Comparison of ENCODE assay signal across 12 cellular contexts in genomic region chr5:172862165-172862801, GRCh38. TPM values are rescaled to one million over a fixed set of nuclear protein-coding genes. Genes with fewer than 3 reads are reported as not detected.
DNase-seq lines count a peak whose midpoint lies in the region; ATAC-seq, FAIRE-seq and TF ChIP-seq lines count a peak whose summit lies in the region.
"Had no signal": no experiment of that assay in that cellular context is flagged by ENCODE, and none has a peak within 500 bp of the region (broad histone marks: within the 10 kb centered on the region; RNA-seq: fewer than 3 reads in every experiment).

No MANE protein-coding gene starts in this region.

- H3K79me2 ChIP-seq in K562 (ENCODE audit: control insufficient read depth, insufficient read depth, low read length) = no peaks in the 10 kb centered on the region

- DNase-seq in HFFc6 (no peak), K562 (ENCODE audit: extremely low read depth in 1 of 4, low spot score in 3 of 4) (no peak), lung (ENCODE audit: low spot score) (no peak), tibial nerve (ENCODE audit: low spot score in 2 of 2) (no peak), ovary (no peak), H4 (ENCODE audit: low spot score) (no peak)
- DNase-seq: NCI-H1930; NCI-H748 treated with DMSO at 0.1 percent for 48 hours; stimulated activated CD4-positive, alpha-beta T cell treated with anti-CD3 and anti-CD28 coated beads, Interleukin-1b, Interleukin-23, amount 100 ng/mL, for 48 hours had no signal

- H3K4me3 Mint-ChIP-seq in HFFc6 = no peak overlapping the region

- TF ChIP-seq EP300 in K562 (IDR thresholded peaks at IDR 0.05; ENCODE audit: low read length) (no peak), tibial nerve (IDR thresholded peaks at IDR 0.05) (no peak), ovary (IDR thresholded peaks at IDR 0.05) (no peak)

- peaks cover 11% of the 10 kb centered on the region for H4K20me1 ChIP-seq in K562 (replicated peaks; ENCODE audit: control insufficient read depth, insufficient read depth, low read length)

- intact Hi-C loops in K562 (cut with micrococcal nuclease) = no loop called here
- intact Hi-C loops in ovary (cut with DNase I) = loop anchor here in 2 of 4 donors (10.0 kb wide), 1 partner anchor 67 kb away; no protein-coding TSS in a partner anchor

- peaks cover 61% of the 10 kb centered on the region for H3K4me1 Mint-ChIP-seq in HFFc6 (ENCODE audit: low read depth)

- TF ChIP-seq CTCF in HFFc6 (IDR thresholded peaks at IDR 0.05) (no peak), K562 (IDR thresholded peaks at IDR 0.05 in 2 of 3, conservative IDR thresholded peaks at IDR 0.05 in 1 of 3; ENCODE audit: insufficient read depth in 2 of 3, low read depth in 1 of 3, low read length in 3 of 3) (no peak), lung (IDR thresholded peaks at IDR 0.05; ENCODE audit: control extremely low read depth, extremely low read depth) (no peak), tibial nerve (IDR thresholded peaks at IDR 0.05) (no peak), ovary (IDR thresholded peaks at IDR 0.05) (no peak)

- peaks cover 5 to 14% of the 10 kb centered on the region in 2 experiments; a peak in 3 of 5 replicates for H3K4me1 ChIP-seq in K562 (replicated peaks in 1 of 2; ENCODE audit: control insufficient read depth in 2 of 2, insufficient read depth in 2 of 2, low read length in 2 of 2)
- H3K4me1 ChIP-seq in lung (ENCODE audit: control insufficient read depth in 2 of 2, insufficient read depth in 2 of 2, low read length in 2 of 2) = peaks cover 38 to 48% of the 10 kb centered on the region in 2 donors
- peaks cover 8 to 81% (median 56%) of the 10 kb centered on the region in 4 donors for H3K4me1 ChIP-seq in tibial nerve
- peaks cover 49% of the 10 kb centered on the region for H3K4me1 ChIP-seq in ovary (ENCODE audit: insufficient read depth)

- H3K27ac Mint-ChIP-seq in HFFc6 = peak overlapping the region; percentile 68

- H3K36me3 ChIP-seq in K562 (ENCODE audit: control insufficient read depth, insufficient read depth, low read length) = no peaks in the 10 kb centered on the region; the same call in 2 of the 3 replicates
- peaks cover 0 to 3% of the 10 kb centered on the region in 2 donors for H3K36me3 ChIP-seq in lung (ENCODE audit: control insufficient read depth in 2 of 2, insufficient read depth in 2 of 2, low read length in 2 of 2)
- H3K36me3 ChIP-seq in tibial nerve = no peaks in the 10 kb centered on the region
- H3K36me3 ChIP-seq in ovary = no peaks in the 10 kb centered on the region

- no peak overlapping the region for H3K27ac ChIP-seq in K562 (ENCODE audit: extremely low read depth, low read depth, low read length)
- H3K27ac ChIP-seq in lung (ENCODE audit: low read depth in 1 of 2, low read length in 1 of 2) = peak overlapping the region; percentile 42 to 46
- H3K27ac ChIP-seq in tibial nerve = peak overlapping the region in 3 of 4 donors; percentile 81 to 91 (median 90)
- H3K27ac ChIP-seq in ovary = no peak overlapping the region
- H3K27ac ChIP-seq: KMS-11, SJSA1 had no signal

- no peaks in the 10 kb centered on the region; the same call in 1 of the 2 replicates for H3K27me3 Mint-ChIP-seq in HFFc6 (ENCODE audit: insufficient read depth)

- FAIRE-seq in K562 (lab: Jason Lieb, UNC) = no peak

- H3K4me2 ChIP-seq in K562 (ENCODE audit: insufficient read depth, low read length) = no peak overlapping the region
- H3K4me2 ChIP-seq: KMS-11 had no signal

- 34% methylated on average over 3 of the region's 5 CpGs for WGBS in K562 (ENCODE audit: insufficient coverage, low coverage, missing lambda C conversion rate)
- 57 to 68% methylated on average over 5 of the region's 5 CpGs for WGBS in lung, 2 donors
- WGBS in tibial nerve, 2 donors = 78% methylated on average over 5 of the region's 5 CpGs
- WGBS in ovary, 3 donors = 66 to 75% (median 73%) methylated on average over 5 of the region's 5 CpGs

- H3K9ac ChIP-seq in K562 (ENCODE audit: insufficient read depth in 1 of 2, low read depth in 2 of 2, low read length in 2 of 2) = peak overlapping the region in 1 of 2 experiments; percentile 65; a peak in 1 of 4 replicates
- H3K9ac ChIP-seq: KMS-11 had no signal

- H3K9me3 Mint-ChIP-seq in HFFc6 = no peaks in the 10 kb centered on the region

- no peak overlapping the region for H2AFZ ChIP-seq in K562 (ENCODE audit: low read depth, low read length)

- H3K27me3 ChIP-seq in K562 (ENCODE audit: control insufficient read depth in 2 of 2, insufficient read depth in 2 of 2, low read length in 2 of 2) (no peaks in the 10 kb centered on the region), lung (ENCODE audit: control insufficient read depth, insufficient read depth) (no peaks in the 10 kb centered on the region), tibial nerve (no peaks in the 10 kb centered on the region), ovary (no peaks in the 10 kb centered on the region)
- H3K27me3 ChIP-seq: SJSA1 had no signal

- no peaks in the 10 kb centered on the region for H3K9me1 ChIP-seq in K562 (ENCODE audit: control insufficient read depth, insufficient read depth, low read length)

- in situ Hi-C loops in K562 (cut with MboI) = no loop called here

- TF ChIP-seq POLR2A in K562 (conservative IDR thresholded peaks at IDR 0.05) = no peak
- no peak for TF ChIP-seq POLR2A in tibial nerve (IDR thresholded peaks at IDR 0.05)
- no peak for TF ChIP-seq POLR2A in ovary (IDR thresholded peaks at IDR 0.05)

- H3K36me3 Mint-ChIP-seq in HFFc6 (ENCODE audit: low read depth) = peaks cover 19% of the 10 kb centered on the region; the same call in 1 of the 2 replicates

- CTCF ChIA-PET in K562 (lab: Yijun Ruan, JAX; ENCODE audit: low intra/inter-chr PET ratio) = no interaction called here

- no peak for TF ChIP-seq RAD21 in K562 (CRISPR knock-in tag; conservative IDR thresholded peaks at IDR 0.05 in 1 of 2, IDR thresholded peaks at IDR 0.05 in 1 of 2)

- POLR2A ChIA-PET in K562 (lab: Yijun Ruan, JAX) = interaction anchor here (0.6 to 1.4 kb wide), 4 partner anchors 10 to 92 kb away, joined by 3 to 4 read pairs (median 3); partner anchors contain the start of gene DUSP1

- no peak for ATAC-seq in K562
- no peak for ATAC-seq in lung (ENCODE audit: insufficient read depth, low FRiP score)
- ATAC-seq in HG03097 (IDR thresholded peaks at IDR 0.05; ENCODE audit: low FRiP score, unreplicated experiment) = no peak

- no peaks in the 10 kb centered on the region for H3K9me3 ChIP-seq in K562 (replicated peaks; ENCODE audit: control insufficient read depth, insufficient read depth, low read depth, low read length)
- H3K9me3 ChIP-seq in lung (ENCODE audit: control insufficient read depth in 2 of 2, insufficient read depth in 1 of 2, low read length in 1 of 2) = no peaks in the 10 kb centered on the region
- H3K9me3 ChIP-seq in tibial nerve = no peaks in the 10 kb centered on the region
- no peaks in the 10 kb centered on the region for H3K9me3 ChIP-seq in ovary
- H3K9me3 ChIP-seq: SJSA1 had no signal

- H3K4me3 ChIP-seq in K562 = no peak overlapping the region
- no peak overlapping the region for H3K4me3 ChIP-seq in lung
- no peak overlapping the region for H3K4me3 ChIP-seq in tibial nerve
- H3K4me3 ChIP-seq in ovary = no peak overlapping the region
- H3K4me3 ChIP-seq: SJSA1 had no signal

- BruUV-seq in K562 (replicated peaks; lab: Mats Ljungman, UMichigan) = no TSS peak

TF ChIP-seq in K562, 482 proteins besides CTCF, POLR2A, EP300 and RAD21:
- TF ChIP-seq SPI1 (IDR thresholded peaks at IDR 0.05; ENCODE audit: borderline replicate concordance, low read depth, low read length) (0 out of 2 replicates have a peak, but pooled peaks have one; percentile 38), CXXC5 (CRISPR knock-in tag; IDR thresholded peaks at IDR 0.05) (no peak), ZNF384 (IDR thresholded peaks at IDR 0.05; ENCODE audit: low read depth, low read length) (peak; percentile 67)

RNA-seq across cellular contexts. Expression of gene ERGIC1, which starts 28.2 kb away (rescaled TPM):
- 100 to 1,000 TPM; 240 to 276 (median 258) TPM for total RNA-seq in HFFc6 (2021; fragmentation: NEBNext Ultra II Directional; extraction: Animal tissue kit (Norgen Biotek cat#: 25700))
- total RNA-seq in K562 (2011; cell fraction: chromatin; rRNA removed; ENCODE audit: low replicate concordance) = 94.3 and 160 TPM in 2 replicates
- 81.7 and 85.4 TPM in 2 replicates for total RNA-seq in K562 (2011; cell fraction: nucleolus; rRNA removed)
- 98.5 and 147 TPM in 2 replicates for total RNA-seq in K562 (2011; cell fraction: nucleoplasm; rRNA removed)
- total RNA-seq in K562 (2014; rRNA removed) (20.9 and 38.1 TPM in 2 replicates), K562 (2014; rRNA removed; fragmentation: Illumina TruSeq; extraction: Trizol) (33.5 and 38.8 TPM in 2 replicates), K562 (2015; rRNA removed; fragmentation: Illumina TruSeq; extraction: Trizol) (41.9 and 42.5 TPM in 2 replicates), K562 (2021) (48.0 and 51.3 TPM in 2 replicates), lung (100 to 1,000 TPM in 1 of 2 donors, 10 to 100 TPM in 1; 62.2 to 215 TPM), tibial nerve (100 to 1,000 TPM in 2 of 4 donors, 10 to 100 TPM in 2; 60.9 to 123 (median 99.3) TPM), ovary (100 to 1,000 TPM in 2 of 7 donors, 10 to 100 TPM in 5; 41.7 to 132 (median 92.3) TPM)
- polyA plus RNA-seq in K562 (2011; rRNA removed) (36.4 and 39.2 TPM in 2 replicates), K562 (2014; fragmentation: Illumina TruSeq; extraction: Trizol) (58.0 and 68.4 TPM in 2 replicates), K562 (2014; fragmentation: Nextera tagmentation; extraction: Ambion mirVana) (10 to 100 TPM in 1 of 2 experiments, 1 to 10 TPM in 1; 5.5 to 11.7 TPM), K562 (2014; rRNA removed) (32.9 and 45.5 TPM in 2 replicates), lung (100 to 1,000 TPM; 122 to 204 TPM), ovary (100 to 1,000 TPM in 1 of 2 donors, 10 to 100 TPM in 1; 76.4 to 147 TPM)
- polyA plus RNA-seq in K562 (2011; cell fraction: cytosol; rRNA removed) = 59.9 and 75.2 TPM in 2 replicates
- 37.4 and 51.3 TPM in 2 replicates for polyA plus RNA-seq in K562 (2011; cell fraction: nucleus; rRNA removed)
- 49.8 and 50.4 TPM in 2 replicates for polyA plus RNA-seq in K562 (2012)
- polyA minus RNA-seq in K562 (2011; rRNA and poly(A)+ RNA removed) = 42.0 and 52.9 TPM in 2 replicates
- polyA minus RNA-seq in K562 (2011; cell fraction: cytosol; rRNA and poly(A)+ RNA removed) = 26.8 and 27.7 TPM in 2 replicates
- polyA minus RNA-seq in K562 (2011; cell fraction: nucleus; rRNA and poly(A)+ RNA removed) = 19.5 and 22.5 TPM in 2 replicates
- total RNA-seq in H4 (2014; rRNA removed; shearing (Covaris generic)) = 72.3 and 86.2 TPM in 2 replicates

Comparison
In these comparisons a context has a peak if more than half of its experiments do, and no peak if none do; other contexts are left out.
1. H3K27ac ChIP-seq: peak in lung (2 of 2) and tibial nerve (3 of 4); none in K562 (single experiment) and ovary (0 of 2).